Comparison of ENCODE assay signal across 22 cellular contexts in the genomic region with DNA sequence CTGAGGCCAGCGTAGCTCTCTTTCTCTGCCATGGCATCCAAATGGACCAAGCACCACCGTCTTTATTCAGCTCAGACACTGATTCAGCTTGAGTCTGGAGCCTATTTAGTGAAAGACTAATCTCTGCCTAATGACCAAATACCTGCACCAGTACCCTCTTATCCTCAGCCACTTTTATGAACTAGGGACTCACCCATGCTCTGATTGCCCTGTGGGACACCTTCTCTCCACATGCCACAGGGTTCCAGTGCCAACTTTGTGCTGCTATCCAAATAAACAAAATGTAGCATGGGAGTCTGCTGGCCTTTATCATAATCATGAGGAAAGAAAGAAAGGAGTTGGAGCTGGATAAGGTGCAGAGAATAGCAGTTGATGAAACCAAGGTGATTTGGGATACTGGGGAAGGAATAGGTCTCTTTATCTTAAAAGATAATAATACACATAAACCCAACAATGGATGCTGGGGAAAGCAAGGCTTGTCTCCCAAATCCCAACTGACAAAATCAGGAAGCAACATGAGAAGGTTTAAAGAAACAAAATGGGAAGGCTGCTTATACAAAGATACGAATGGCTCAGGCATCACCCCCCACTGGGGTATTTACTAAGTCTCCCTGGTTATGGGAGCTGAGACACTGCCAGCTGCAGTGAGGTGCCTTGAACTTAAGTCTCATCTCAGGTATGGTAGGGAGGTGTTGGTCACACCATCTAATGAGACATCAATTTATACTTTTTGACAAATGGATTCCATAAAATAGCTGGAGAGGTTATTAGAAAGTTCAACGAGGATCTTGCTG.
"Had no signal": no experiment of that assay in that cellular context is flagged by ENCODE, and none has a peak within 500 bp of the region (broad histone marks: within the 10 kb centered on the region; RNA-seq: fewer than 3 reads in every experiment).

No MANE protein-coding gene starts in this region.

- H3K4me2 ChIP-seq: smooth muscle cell had no signal

- H3K27ac ChIP-seq: left lung, prostate gland, right atrium auricular region, suprapubic skin, transverse colon, upper lobe of right lung, uterus had no signal

- H3K27me3 ChIP-seq: left lung, right atrium auricular region, suprapubic skin, transverse colon, upper lobe of right lung, uterus had no signal

- DNase-seq: cortex of kidney; effector memory CD8-positive, alpha-beta T cell; left cardiac atrium; left lung; mesenchymal stem cell; midbrain; naive thymus-derived CD4-positive, alpha-beta T cell; nucleus accumbens; stimulated activated CD4-positive, alpha-beta T cell treated with anti-CD3 and anti-CD28 coated beads, Interleukin-12 subunit alpha, Interleukin-12 subunit beta, amount 100 ng/mL, for 4 hours; stimulated activated CD4-positive, alpha-beta T cell treated with anti-CD3 and anti-CD28 coated beads, Interleukin-1b, Interleukin-23, amount 100 ng/mL, for 48 hours; stimulated activated CD4-positive, alpha-beta T cell treated with anti-CD3 and anti-CD28 coated beads, Interleukin-4, amount 100 ng/mL, for 1 hour; stimulated activated CD8-positive, alpha-beta memory T cell treated with anti-CD3 and anti-CD28 coated beads, Interleukin-4, amount 100 ng/mL, for 48 hours; stimulated activated naive CD4-positive, alpha-beta T cell; stimulated activated naive CD8-positive, alpha-beta T cell treated with anti-CD3 and anti-CD28 coated beads, Interleukin-15, amount 100 ng/mL, for 72 hours; transverse colon; upper lobe of right lung; uterus had no signal

- ATAC-seq: effector memory CD8-positive, alpha-beta T cell; left cardiac atrium; left lung; naive thymus-derived CD4-positive, alpha-beta T cell; sciatic nerve; stimulated activated naive CD8-positive, alpha-beta T cell treated with anti-CD3 and anti-CD28 coated beads, Interleukin-15, amount 100 ng/mL, for 72 hours; upper lobe of right lung had no signal

- H3K36me3 ChIP-seq: left lung, prostate gland, right atrium auricular region, suprapubic skin, transverse colon, upper lobe of right lung, uterus had no signal

- H3K9me3 ChIP-seq: left lung, prostate gland, suprapubic skin, transverse colon, upper lobe of right lung, uterus had no signal

- H3K4me3 ChIP-seq: left lung, prostate gland, right atrium auricular region, smooth muscle cell, suprapubic skin, transverse colon, upper lobe of right lung, uterus had no signal

- H3K4me1 ChIP-seq: left lung, prostate gland, right atrium auricular region, suprapubic skin, transverse colon, upper lobe of right lung, uterus had no signal
